In the genomic region with DNA sequence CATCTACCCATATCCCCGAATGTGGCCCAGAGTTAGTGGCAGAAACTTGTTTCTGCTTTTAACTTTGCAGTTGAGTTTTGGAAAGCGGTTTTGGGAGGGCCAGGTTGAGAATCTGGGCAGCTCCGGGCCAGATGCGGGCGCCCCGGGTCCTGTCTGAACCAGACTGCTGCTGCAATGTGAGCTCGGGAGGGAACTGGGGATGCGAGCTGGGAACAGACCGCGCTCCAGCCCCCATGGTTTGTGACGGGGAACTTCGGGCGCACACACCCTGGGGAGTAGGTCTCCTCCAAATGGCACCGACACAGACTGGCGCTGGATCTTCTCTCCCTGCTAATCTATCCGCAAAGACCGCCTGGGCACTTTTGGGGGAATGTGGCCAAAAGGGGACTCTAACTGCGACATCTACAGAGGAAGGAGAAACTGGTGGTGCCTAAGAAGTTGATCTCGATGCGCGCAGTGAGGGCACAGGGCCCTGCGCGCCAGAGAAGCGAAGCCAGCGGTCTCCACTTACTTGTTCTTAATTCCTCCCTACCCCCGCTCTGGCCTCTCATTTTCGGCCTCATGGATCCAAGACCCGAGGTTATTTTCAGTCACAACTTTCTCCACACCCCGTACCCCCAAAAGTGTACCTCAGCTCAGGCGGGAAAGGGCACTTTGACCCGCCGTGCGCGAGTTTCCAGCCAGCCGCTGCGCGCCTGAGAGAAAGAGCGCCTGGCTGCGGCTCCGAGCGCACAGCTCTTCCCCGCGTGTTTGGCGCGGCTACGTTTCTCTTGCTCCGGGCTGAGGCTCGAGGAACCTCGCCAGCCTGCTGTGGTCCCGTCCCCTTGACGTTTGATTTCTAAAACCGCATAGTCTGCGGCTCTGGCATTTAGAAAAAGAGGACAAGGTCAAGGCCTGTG, we compare ENCODE assay signal across 11 cellular contexts.
DNase-seq lines count a peak whose midpoint lies in the region; ATAC-seq and TF ChIP-seq lines count a peak whose summit lies in the region.
"Had no signal": no experiment of that assay in that cellular context is flagged by ENCODE, and none has a peak within 500 bp of the region (broad histone marks: within the 10 kb centered on the region; RNA-seq: fewer than 3 reads in every experiment).

No MANE protein-coding gene starts in this region.

- H3K4me3 ChIP-seq in fibroblast of mammary gland (ENCODE audit: control insufficient read depth, low read depth, low read length) = no peak overlapping the region

- in situ Hi-C loops in ACHN (cut with HindIII; ENCODE audit: low pct_ligation_motif_present, low pct_unique_long_range_greater_than_20kb, low sequenced_read_pairs) = no loop called here

- H3K4me1 Mint-ChIP-seq in nephron progenitor cell = peaks cover 43% of the 10 kb centered on the region

- no peak for ATAC-seq in GM21447 (IDR thresholded peaks at IDR 0.05; ENCODE audit: unreplicated experiment)
- no peak for ATAC-seq in GM19324 (IDR thresholded peaks at IDR 0.05; ENCODE audit: low FRiP score, unreplicated experiment)
- ATAC-seq: CD8-positive, alpha-beta T cell had no signal

- DNase-seq in ACHN = peak; percentile 35
- DNase-seq in NCI-H1092 treated with DMSO at 0.1 percent for 48 hours (lab: John Stamatoyannopoulos, UW) = peak; percentile 83
- peak; percentile 19 for DNase-seq in fibroblast of mammary gland (ENCODE audit: low read depth)
- peak; percentile 46 for DNase-seq in nephron progenitor cell
- no peak for DNase-seq in DMS79 (lab: John Stamatoyannopoulos, UW)
- no peak for DNase-seq in NAMALWA (ENCODE audit: low spot score)
- DNase-seq: activated B cell treated with CpG ODN at 0.5 μM for 24 hours; activated naive CD8-positive, alpha-beta T cell treated with anti-CD3 and anti-CD28 coated beads, Interleukin-2, amount 10 ng/mL, durations not matched to agents 7 days and 5 days; CD8-positive, alpha-beta T cell had no signal

- no peak for TF ChIP-seq CTCF in fibroblast of mammary gland (conservative IDR thresholded peaks at IDR 0.05; ENCODE audit: control insufficient read depth, insufficient read depth, low read depth, low read length)
- TF ChIP-seq CTCF in nephron progenitor cell (IDR thresholded peaks at IDR 0.05) = no peak

- H3K36me3 Mint-ChIP-seq in nephron progenitor cell (ENCODE audit: low read depth) = no peaks in the 10 kb centered on the region
- H3K36me3 Mint-ChIP-seq: CD8-positive, alpha-beta T cell had no signal

- no peak overlapping the region for H3K27ac Mint-ChIP-seq in nephron progenitor cell
- H3K27ac Mint-ChIP-seq: activated B cell treated with CpG ODN at 0.5 μM for 24 hours; activated naive CD8-positive, alpha-beta T cell treated with anti-CD3 and anti-CD28 coated beads, Interleukin-2, amount 10 ng/mL, durations not matched to agents 7 days and 5 days; CD8-positive, alpha-beta T cell had no signal

- H3K27me3 Mint-ChIP-seq in nephron progenitor cell (ENCODE audit: low read depth, poor library complexity) = peaks cover 96% of the 10 kb centered on the region

- peak overlapping the region; percentile 87 for H3K4me3 Mint-ChIP-seq in nephron progenitor cell
- H3K4me3 Mint-ChIP-seq: activated B cell treated with CpG ODN at 0.5 μM for 24 hours; CD8-positive, alpha-beta T cell had no signal

- no peaks in the 10 kb centered on the region for H3K9me3 Mint-ChIP-seq in nephron progenitor cell
- H3K9me3 Mint-ChIP-seq: activated B cell treated with CpG ODN at 0.5 μM for 24 hours had no signal

Comparison
In these comparisons a context has a peak if more than half of its experiments do, and no peak if none do; other contexts are left out.
1. DNase-seq: peak in ACHN (single experiment), NCI-H1092 treated with DMSO at 0.1 percent for 48 hours (single experiment), fibroblast of mammary gland (single experiment) and nephron progenitor cell (single experiment); none in DMS79 (single experiment) and NAMALWA (single experiment).